ENCODE assay signal across 9 cellular contexts in the genomic region with DNA sequence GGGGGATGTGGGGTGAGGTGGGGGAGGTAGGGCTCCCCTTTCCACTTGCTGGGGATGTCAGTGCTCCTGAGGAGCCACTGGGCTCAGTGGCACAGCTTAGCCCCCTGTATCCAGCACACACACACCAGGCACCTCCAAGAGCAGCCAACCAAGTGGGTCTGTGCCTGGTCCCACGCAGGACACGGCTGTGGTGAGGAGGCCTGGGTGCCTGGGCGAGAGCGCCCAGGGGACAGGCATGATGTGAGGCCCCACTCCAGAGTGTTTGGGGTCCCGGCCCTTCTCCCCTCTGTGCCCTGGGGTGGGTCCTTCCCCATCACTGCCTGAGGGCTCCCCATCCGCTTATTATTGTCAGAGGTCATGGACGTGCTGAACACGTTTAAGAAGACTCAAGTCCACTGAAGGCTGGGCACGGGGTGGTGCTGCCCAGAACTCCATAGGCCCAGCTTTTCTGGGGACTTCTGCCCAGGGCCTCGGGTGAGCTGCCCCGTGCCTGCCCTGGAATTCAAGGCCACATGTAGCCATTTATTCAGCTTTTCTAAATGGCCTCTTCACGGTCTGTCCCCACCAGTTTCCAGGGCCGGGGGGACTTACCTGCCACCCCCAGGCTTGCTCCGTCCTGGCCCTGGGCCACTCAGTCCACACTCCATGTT.
"Had no signal": no experiment of that assay in that cellular context is flagged by ENCODE, and none has a peak within 500 bp of the region (broad histone marks: within the 10 kb centered on the region; RNA-seq: fewer than 3 reads in every experiment).

No MANE protein-coding gene starts in this region.

- H3K36me3 ChIP-seq: HAP-1 had no signal

- H3K27ac Mint-ChIP-seq: HFFc6 had no signal

- DNase-seq: GM23248, GOT3, H7, HFFc6 had no signal

- H3K4me3 Mint-ChIP-seq: HFFc6 had no signal

- H3K4me3 ChIP-seq: GM23248, HAP-1 had no signal

- H3K27me3 Mint-ChIP-seq: IgD-negative memory B cell had no signal

- ATAC-seq: HCT116, HepG2 had no signal

- H3K36me3 Mint-ChIP-seq: IgD-negative memory B cell had no signal

- H3K9ac ChIP-seq: GM23248 had no signal

- H3K9me3 ChIP-seq: HAP-1 had no signal

- H3K27ac ChIP-seq: GM23248, HL-60 had no signal

- H3K9me3 Mint-ChIP-seq: HFFc6, IgD-negative memory B cell had no signal

- H2AFZ ChIP-seq: GM23248 had no signal
